Comparison of ENCODE assay signal across 9 cellular contexts in the genomic region with DNA sequence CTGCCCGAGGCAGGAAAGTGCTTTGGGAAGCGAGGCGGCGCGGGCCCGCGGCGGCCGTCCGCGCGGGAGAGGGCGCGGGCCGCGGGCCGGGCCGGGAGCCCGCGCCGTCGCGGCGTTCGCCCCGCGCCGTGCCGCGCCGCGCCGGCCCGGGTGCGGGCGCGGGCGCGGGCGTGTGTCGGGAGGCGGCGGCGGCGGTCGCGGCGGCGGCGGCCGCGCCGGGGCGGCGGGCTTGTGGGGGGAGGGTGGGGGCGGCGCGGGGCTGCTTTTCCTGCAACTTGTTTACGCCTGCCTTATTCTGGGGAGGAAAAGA. TPM values are rescaled to one million over a fixed set of nuclear protein-coding genes. Genes with fewer than 3 reads are reported as not detected.
DNase-seq lines count a peak whose midpoint lies in the region; ATAC-seq lines count a peak whose summit lies in the region.
"Had no signal": no experiment of that assay in that cellular context is flagged by ENCODE, and none has a peak within 500 bp of the region (broad histone marks: within the 10 kb centered on the region; RNA-seq: fewer than 3 reads in every experiment).

No MANE protein-coding gene starts in this region.

- H3K36me3 ChIP-seq in thymus (ENCODE audit: control insufficient read depth, insufficient read depth) = no peaks in the 10 kb centered on the region

- H3K9me3 Mint-ChIP-seq in activated CD4-positive, alpha-beta T cell treated with anti-CD3 and anti-CD28 coated beads, Interleukin-2, amount 10 ng/mL, durations not matched to agents 7 days and 5 days = no peaks in the 10 kb centered on the region
- H3K9me3 Mint-ChIP-seq in activated naive CD8-positive, alpha-beta T cell (ENCODE audit: low read depth) = no peaks in the 10 kb centered on the region
- no peaks in the 10 kb centered on the region for H3K9me3 Mint-ChIP-seq in immature natural killer cell

- peaks cover 7% of the 10 kb centered on the region for H3K4me1 ChIP-seq in thymus (ENCODE audit: control insufficient read depth, insufficient read depth, low read length)

- peak overlapping the region; percentile 70 for H3K4me3 ChIP-seq in thymus (ENCODE audit: low read length)

- H3K36me3 Mint-ChIP-seq in activated CD4-positive, alpha-beta T cell treated with anti-CD3 and anti-CD28 coated beads, Interleukin-2, amount 10 ng/mL, durations not matched to agents 7 days and 5 days (ENCODE audit: low read depth) = peaks cover 15% of the 10 kb centered on the region
- no peaks in the 10 kb centered on the region for H3K36me3 Mint-ChIP-seq in activated naive CD8-positive, alpha-beta T cell
- H3K36me3 Mint-ChIP-seq in immature natural killer cell = peaks cover 4 to 9% (median 9%) of the 10 kb centered on the region in 3 donors

- peak overlapping the region; percentile 95 for H3K4me3 Mint-ChIP-seq in activated CD4-positive, alpha-beta T cell treated with anti-CD3 and anti-CD28 coated beads, Interleukin-2, amount 10 ng/mL, durations not matched to agents 7 days and 5 days
- H3K4me3 Mint-ChIP-seq in activated naive CD8-positive, alpha-beta T cell = peak overlapping the region; percentile 88
- peak overlapping the region; percentile 78 to 89 (median 87) for H3K4me3 Mint-ChIP-seq in immature natural killer cell

- H3K9me3 ChIP-seq in thymus (ENCODE audit: control insufficient read depth) = no peaks in the 10 kb centered on the region

- CTCF ChIA-PET in activated CD4-positive, alpha-beta T cell treated with anti-CD3 and anti-CD28 coated beads, Interleukin-2, amount 10 ng/mL, durations not matched to agents 7 days and 5 days (lab: Charles Lee) = no interaction called here

- H3K27me3 Mint-ChIP-seq in activated CD4-positive, alpha-beta T cell treated with anti-CD3 and anti-CD28 coated beads, Interleukin-2, amount 10 ng/mL, durations not matched to agents 7 days and 5 days = no peaks in the 10 kb centered on the region
- H3K27me3 Mint-ChIP-seq in activated naive CD8-positive, alpha-beta T cell = no peaks in the 10 kb centered on the region
- H3K27me3 Mint-ChIP-seq in immature natural killer cell (ENCODE audit: low read depth in 3 of 3) = peaks cover 10 to 13% (median 11%) of the 10 kb centered on the region in 3 donors

- peaks cover 26% of the 10 kb centered on the region for H3K4me1 Mint-ChIP-seq in activated CD4-positive, alpha-beta T cell treated with anti-CD3 and anti-CD28 coated beads, Interleukin-2, amount 10 ng/mL, durations not matched to agents 7 days and 5 days
- peaks cover 25% of the 10 kb centered on the region for H3K4me1 Mint-ChIP-seq in activated naive CD8-positive, alpha-beta T cell (ENCODE audit: low read depth)
- peaks cover 7 to 16% of the 10 kb centered on the region in 2 donors for H3K4me1 Mint-ChIP-seq in immature natural killer cell

- WGBS in thymus = under 1% methylated on average over 59 of the region's 59 CpGs

- POLR2A ChIA-PET in activated CD4-positive, alpha-beta T cell treated with anti-CD3 and anti-CD28 coated beads, Interleukin-2, amount 10 ng/mL, durations not matched to agents 7 days and 5 days (lab: Charles Lee) = no interaction called here

- no peaks in the 10 kb centered on the region for H3K27me3 ChIP-seq in thymus (ENCODE audit: control insufficient read depth, insufficient read depth)

- peak overlapping the region; percentile 82 for H3K27ac ChIP-seq in thymus (ENCODE audit: low read depth)

- no peak for DNase-seq in activated CD4-positive, alpha-beta T cell treated with anti-CD3 and anti-CD28 coated beads, Interleukin-2, amount 10 ng/mL, durations not matched to agents 7 days and 5 days
- DNase-seq in activated CD4-positive, alpha-beta T cell treated with anti-CD3 and anti-CD28 coated beads for 48 hours = no peak
- DNase-seq in immature natural killer cell = no peak
- no peak for DNase-seq in inferior parietal cortex (ENCODE audit: extremely low spot score)

- ATAC-seq in GM19467 (IDR thresholded peaks at IDR 0.05; ENCODE audit: unreplicated experiment) = no peak
- no peak for ATAC-seq in GM21825 (IDR thresholded peaks at IDR 0.05; ENCODE audit: unreplicated experiment)

- H3K27ac Mint-ChIP-seq in activated CD4-positive, alpha-beta T cell treated with anti-CD3 and anti-CD28 coated beads, Interleukin-2, amount 10 ng/mL, durations not matched to agents 7 days and 5 days = peak overlapping the region; percentile 92
- H3K27ac Mint-ChIP-seq in activated naive CD8-positive, alpha-beta T cell = no peak overlapping the region
- peak overlapping the region in 2 of 6 donors; percentile 57 to 68 for H3K27ac Mint-ChIP-seq in immature natural killer cell

RNA-seq across cellular contexts. Expression of a gene that starts 1.4 kb away (rescaled TPM):
- total RNA-seq in activated CD4-positive, alpha-beta T cell treated with anti-CD3 and anti-CD28 coated beads, Interleukin-2, amount 10 ng/mL, durations not matched to agents 7 days and 5 days = 10 to 100 TPM; 13.5 to 17.1 TPM
- 1 to 10 TPM; 2.3 to 5.3 (median 4.3) TPM for polyA plus RNA-seq in immature natural killer cell
- polyA plus RNA-seq in thymus = 12.7 TPM
- total RNA-seq: Daoy had no signal
